In the genomic region with DNA sequence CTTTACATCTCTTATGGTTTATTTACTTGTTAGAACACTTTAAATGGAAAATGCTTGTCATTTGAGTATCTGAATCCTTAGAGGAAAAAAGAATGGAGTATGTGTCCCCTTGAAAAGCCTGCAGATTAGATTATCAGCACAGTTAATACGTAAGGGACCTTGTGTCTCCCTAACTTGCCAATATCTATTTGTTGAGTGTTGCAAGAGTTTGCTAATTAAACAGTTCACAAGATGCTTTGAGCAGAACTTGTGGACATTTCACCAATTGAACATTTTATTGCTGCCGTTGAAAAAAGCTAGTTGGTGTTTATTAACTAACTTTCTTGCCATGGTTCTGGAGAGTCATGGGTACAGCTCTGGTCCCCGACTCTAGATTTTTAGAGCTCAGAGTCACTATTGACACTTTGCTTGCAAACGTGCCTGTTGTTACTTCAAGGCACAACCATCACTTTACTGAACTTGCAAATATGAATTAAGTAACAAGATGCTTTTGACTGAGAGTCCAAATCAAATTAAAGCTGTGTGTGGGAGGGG, we compare ENCODE assay signal across 19 cellular contexts.
"Had no signal": no experiment of that assay in that cellular context is flagged by ENCODE, and none has a peak within 500 bp of the region (broad histone marks: within the 10 kb centered on the region; RNA-seq: fewer than 3 reads in every experiment).

No MANE protein-coding gene starts in this region.

- H3K36me3 ChIP-seq: heart left ventricle, upper lobe of left lung had no signal

- DNase-seq: activated B cell treated with CpG ODN at 0.5 μM for 24 hours; activated CD4-positive, alpha-beta memory T cell treated with anti-CD3 and anti-CD28 coated beads for 36 hours; activated naive CD4-positive, alpha-beta T cell treated with Interleukin-2 at 50 U/mL for 16 hours; activated T-cell treated with anti-CD3 and anti-CD28 coated beads, Interleukin-2, amount 50 U/mL, for 48 hours; amygdala; cerebellar nuclear complex; endodermal cell; heart left ventricle; islet precursor cell; left colon; naive B cell; occipital lobe; stimulated activated CD4-positive, alpha-beta T cell treated with anti-CD3 and anti-CD28 coated beads, Interleukin-4, amount 100 ng/mL, for 24 hours; stimulated activated naive CD4-positive, alpha-beta T cell treated with Interleukin-2 at 50 U/mL for 16 hours; T-helper 1 cell; T-helper 9 cell; upper lobe of left lung had no signal

- H3K9me3 ChIP-seq: heart left ventricle, upper lobe of left lung had no signal

- H3K27me3 ChIP-seq: upper lobe of left lung had no signal

- H3K27ac ChIP-seq: coronary artery, heart left ventricle, upper lobe of left lung had no signal

- H3K4me3 ChIP-seq: coronary artery, heart left ventricle, lung, upper lobe of left lung had no signal

- ATAC-seq: heart left ventricle, left colon had no signal
